In genomic region chr1:17441265-17441992, GRCh38 we compare ENCODE assay signal across 1 cellular context.
TF ChIP-seq lines count a peak whose summit lies in the region.

No MANE protein-coding gene starts in this region.

TF ChIP-seq in HEK293, 187 proteins besides CTCF, POLR2A, EP300 and RAD21 (continued from another document and continues in another):
- TF ChIP-seq ZNF398 (tag by site-specific recombination; IDR thresholded peaks at IDR 0.05) (no peak; the same call in 1 of the 2 replicates), ZNF623 (tag by site-specific recombination; IDR thresholded peaks at IDR 0.05) (no peak), ZNF23 (tag by site-specific recombination; IDR thresholded peaks at IDR 0.05; ENCODE audit: borderline replicate concordance) (no peak), PRDM10 (tag by site-specific recombination; IDR thresholded peaks at IDR 0.05) (no peak), ZNF362 (tag by site-specific recombination; IDR thresholded peaks at IDR 0.05) (no peak), ZNF548 (tag by site-specific recombination; IDR thresholded peaks at IDR 0.05) (no peak), ZNF138 (tag by site-specific recombination; IDR thresholded peaks at IDR 0.05; ENCODE audit: borderline replicate concordance) (no peak), OVOL3 (tag by site-specific recombination; IDR thresholded peaks at IDR 0.05) (no peak), PRDM2 (tag by site-specific recombination; IDR thresholded peaks at IDR 0.05; ENCODE audit: borderline replicate concordance) (no peak), ZNF777 (tag by site-specific recombination; IDR thresholded peaks at IDR 0.05; ENCODE audit: borderline replicate concordance) (no peak), ZNF830 (tag by site-specific recombination; IDR thresholded peaks at IDR 0.05; ENCODE audit: low read depth) (no peak), REST (tag by site-specific recombination; IDR thresholded peaks at IDR 0.05) (no peak), ZNF76 (tag by site-specific recombination; IDR thresholded peaks at IDR 0.05; ENCODE audit: borderline replicate concordance, low read depth) (no peak), AEBP2 (tag by site-specific recombination; IDR thresholded peaks at IDR 0.05; ENCODE audit: borderline replicate concordance) (no peak), SP7 (tag by site-specific recombination; IDR thresholded peaks at IDR 0.05) (peak; percentile 61), ZNF510 (tag by site-specific recombination; IDR thresholded peaks at IDR 0.05; ENCODE audit: insufficient replicate concordance) (no peak), ZNF274 (IDR thresholded peaks at IDR 0.05; ENCODE audit: low read length) (no peak), ZNF274 (tag by site-specific recombination; IDR thresholded peaks at IDR 0.05; ENCODE audit: borderline replicate concordance) (no peak), ZSCAN23 (tag by site-specific recombination; IDR thresholded peaks at IDR 0.05) (no peak), ZNF169 (tag by site-specific recombination; IDR thresholded peaks at IDR 0.05) (no peak), PRDM4 (tag by site-specific recombination; IDR thresholded peaks at IDR 0.05) (peak; percentile 99), ZNF211 (tag by site-specific recombination; IDR thresholded peaks at IDR 0.05; ENCODE audit: low read depth) (no peak), ZNF645 (tag by site-specific recombination; IDR thresholded peaks at IDR 0.05) (no peak), ZNF513 (tag by site-specific recombination; IDR thresholded peaks at IDR 0.05) (no peak), KLF9 (tag by site-specific recombination; IDR thresholded peaks at IDR 0.05; ENCODE audit: low read depth) (0 out of 2 replicates have a peak, but pooled peaks have one; percentile 55), ZNF560 (tag by site-specific recombination; IDR thresholded peaks at IDR 0.05; ENCODE audit: borderline replicate concordance) (no peak), ZNF704 (tag by site-specific recombination; IDR thresholded peaks at IDR 0.05) (no peak)
